In genomic region chrX:40097492-40098263, GRCh38 we compare ENCODE assay signal across 8 cellular contexts. TPM values are rescaled to one million over a fixed set of nuclear protein-coding genes. Genes with fewer than 3 reads are reported as not detected.
DNase-seq lines count a peak whose midpoint lies in the region; ATAC-seq, FAIRE-seq and TF ChIP-seq lines count a peak whose summit lies in the region.

Gene BCOR, minus strand, starts transcription at chrX:40097958. Its CDS starts 20,029 bp downstream, at chrX:40077929.

- no peaks in the 10 kb centered on the region for H3K9me3 Mint-ChIP-seq in activated naive CD4-positive, alpha-beta T cell treated with anti-CD3 and anti-CD28 coated beads, Interleukin-2, amount 50 U/mL, for 24 hours

- peaks cover 21% of the 10 kb centered on the region for H3K4me1 Mint-ChIP-seq in activated naive CD4-positive, alpha-beta T cell treated with anti-CD3 and anti-CD28 coated beads, Interleukin-2, amount 50 U/mL, for 24 hours

- no peaks in the 10 kb centered on the region for H3K27me3 Mint-ChIP-seq in activated naive CD4-positive, alpha-beta T cell treated with anti-CD3 and anti-CD28 coated beads, Interleukin-2, amount 50 U/mL, for 24 hours

- peak; percentile 76 for FAIRE-seq in GM12892 (lab: Jason Lieb, UNC)

- ATAC-seq in Right ventricle myocardium inferior (peak; percentile 67), GM18502 (IDR thresholded peaks at IDR 0.05; ENCODE audit: poor library complexity, unreplicated experiment) (no peak)

- H3K9me3 ChIP-seq in HUES6 (ENCODE audit: control insufficient read depth, insufficient read depth, low read depth, low read length), result no peaks in the 10 kb centered on the region
- no peaks in the 10 kb centered on the region for H3K9me3 ChIP-seq in SK-N-MC (ENCODE audit: low read depth, low read length)
- no peaks in the 10 kb centered on the region for H3K9me3 ChIP-seq in uterus

- H3K36me3 ChIP-seq in HUES6 (ENCODE audit: control insufficient read depth, insufficient read depth, low read length) (no peaks in the 10 kb centered on the region), SK-N-MC (ENCODE audit: insufficient read depth, low read length) (no peaks in the 10 kb centered on the region), uterus (no peaks in the 10 kb centered on the region)

- H3K27me3 ChIP-seq in HUES6 (ENCODE audit: control insufficient read depth, insufficient read depth, low read length) (peaks cover 56% of the 10 kb centered on the region), uterus (peaks cover 0 to 14% of the 10 kb centered on the region in 2 donors)

- DNase-seq in GM12892 (ENCODE audit: insufficient read length), result peak; percentile 45
- no peak for DNase-seq in SK-N-MC (ENCODE audit: low read depth, low spot score)
- peak; percentile 83 for DNase-seq in Right ventricle myocardium inferior (ENCODE audit: missing footprints)
- peak; percentile 41 for DNase-seq in pons (ENCODE audit: low spot score)
- peak; percentile 72 to 76 for DNase-seq in uterus

- TF ChIP-seq CTCF in uterus (IDR thresholded peaks at IDR 0.05), result peak in 1 of 4 experiments; percentile 10

- peak; percentile 79; the same call in 1 of the 2 replicates for TF ChIP-seq POLR2A in GM12892 (IDR thresholded peaks at IDR 0.05; ENCODE audit: low read depth, low read length)
- peak; percentile 35 to 88 for TF ChIP-seq POLR2A in uterus (IDR thresholded peaks at IDR 0.05)

- H3K27ac Mint-ChIP-seq in activated naive CD4-positive, alpha-beta T cell treated with anti-CD3 and anti-CD28 coated beads, Interleukin-2, amount 50 U/mL, for 24 hours, result peak within 1 kb of the TSS; percentile 68

- H3K4me1 ChIP-seq in HUES6 (ENCODE audit: control insufficient read depth, insufficient read depth, low read length) (peaks cover 43% of the 10 kb centered on the region), uterus (no peaks in the 10 kb centered on the region)

- H3K36me3 Mint-ChIP-seq in activated naive CD4-positive, alpha-beta T cell treated with anti-CD3 and anti-CD28 coated beads, Interleukin-2, amount 50 U/mL, for 24 hours, result peaks cover 3% of the 10 kb centered on the region

- H3K27ac ChIP-seq in HUES6 (ENCODE audit: low read depth, low read length) (peak within 1 kb of the TSS; percentile 78; the same call in 1 of the 2 replicates), SK-N-MC (peak within 1 kb of the TSS; percentile 31; the same call in 1 of the 2 replicates), uterus (peak within 1 kb of the TSS; percentile 61 to 91)

- H3K4me3 ChIP-seq in HUES6 (ENCODE audit: low read depth, low read length) (peak within 1 kb of the TSS; percentile 66), SK-N-MC (peak within 1 kb of the TSS; percentile 86), uterus (peak within 1 kb of the TSS; percentile 76 to 82)

- H3K4me3 Mint-ChIP-seq in activated naive CD4-positive, alpha-beta T cell treated with anti-CD3 and anti-CD28 coated beads, Interleukin-2, amount 50 U/mL, for 24 hours, result peak within 1 kb of the TSS; percentile 94

- H3K9ac ChIP-seq in HUES6 (ENCODE audit: low read length) (peak within 1 kb of the TSS; percentile 93), SK-N-MC (ENCODE audit: insufficient read length) (peak within 1 kb of the TSS; percentile 73)

- intact Hi-C loops in Right ventricle myocardium inferior (cut with DNase I) (loop anchor here (2.0 to 10.0 kb wide), 3 partner anchors 83 to 363 kb away; no protein-coding TSS in a partner anchor), uterus (cut with DNase I; ENCODE audit: low total_unique reads) (no loop called here)

RNA-seq across cellular contexts. Expression of gene BCOR, which starts in this region (rescaled TPM):
- 9.0 TPM for polyA plus RNA-seq in GM12892 (2012; ENCODE audit: missing spikeins)
- total RNA-seq in Right ventricle myocardium inferior (16.9 TPM), uterus (10 to 100 TPM in 3 of 4 donors, 1 to 10 TPM in 1; 10.0 to 42.4 (median 26.4) TPM)
